18 cellular contexts compared by ENCODE assay signal in the genomic region with DNA sequence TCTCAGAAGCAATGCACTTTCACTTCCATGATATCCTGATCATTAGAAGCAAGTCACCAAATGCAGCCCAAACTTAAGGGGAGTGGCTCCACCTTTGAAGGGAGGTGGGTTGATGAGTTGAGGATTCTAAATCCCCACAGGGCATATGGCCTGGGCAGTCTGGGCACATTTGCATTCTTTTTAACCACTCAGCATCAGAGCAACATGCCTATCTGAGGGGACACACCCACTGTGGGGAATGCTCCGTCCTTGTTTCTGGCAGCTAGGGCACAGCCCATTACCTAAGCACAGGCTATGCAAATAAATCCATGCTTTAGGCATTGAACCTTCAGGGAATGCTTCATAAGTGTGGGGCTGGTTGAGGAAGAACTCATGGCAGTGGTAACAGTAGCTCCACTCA. TPM values are rescaled to one million over a fixed set of nuclear protein-coding genes. Genes with fewer than 3 reads are reported as not detected.
DNase-seq lines count a peak whose midpoint lies in the region; ATAC-seq and TF ChIP-seq lines count a peak whose summit lies in the region.
"Had no signal": no experiment of that assay in that cellular context is flagged by ENCODE, and none has a peak within 500 bp of the region (broad histone marks: within the 10 kb centered on the region; RNA-seq: fewer than 3 reads in every experiment).

No MANE protein-coding gene starts in this region.

- ATAC-seq in foreskin keratinocyte (peak; percentile 28), aorta (ENCODE audit: low FRiP score) (no peak)
- no peak for ATAC-seq in CD4-positive, alpha-beta T cell (ENCODE audit: poor library complexity)
- ATAC-seq in naive thymus-derived CD4-positive, alpha-beta T cell, result no peak

- H2BK120ac ChIP-seq in neuronal stem cell (ENCODE audit: low read depth, low read length), result no peak overlapping the region

- H2BK15ac ChIP-seq in neuronal stem cell (ENCODE audit: low read length), result no peak overlapping the region

- no peak overlapping the region for H2AK5ac ChIP-seq in neuronal stem cell (ENCODE audit: low read depth, low read length)

- TF ChIP-seq CTCF in RWPE1 (conservative IDR thresholded peaks at IDR 0.05; ENCODE audit: low read depth) (no peak), foreskin keratinocyte (conservative IDR thresholded peaks at IDR 0.05) (no peak), SK-N-SH (IDR thresholded peaks at IDR 0.05) (no peak)
- TF ChIP-seq CTCF in CD4-positive, alpha-beta T cell (IDR thresholded peaks at IDR 0.05), result no peak

- no peak overlapping the region for H4K91ac ChIP-seq in neuronal stem cell (ENCODE audit: low read depth, low read length, poor library complexity)

- H3K27ac ChIP-seq in RWPE1 (no peak overlapping the region), foreskin keratinocyte (no peak overlapping the region), neuronal stem cell (replicated peaks; ENCODE audit: low read length) (no peak overlapping the region), aorta (ENCODE audit: low read depth in 1 of 2, low read length in 2 of 2) (no peak overlapping the region), SK-N-SH (ENCODE audit: low read depth in 2 of 2, low read length in 1 of 2) (no peak overlapping the region)
- H3K27ac ChIP-seq in CD4-positive, alpha-beta T cell (ENCODE audit: low read depth, low read length), result no peak overlapping the region
- H3K27ac ChIP-seq in naive thymus-derived CD4-positive, alpha-beta T cell (ENCODE audit: low read depth, low read length), result no peak overlapping the region
- H3K27ac ChIP-seq: KMS-11 had no signal

- H3K27me3 ChIP-seq in foreskin keratinocyte (no peaks in the 10 kb centered on the region), neuronal stem cell (ENCODE audit: control insufficient read depth in 3 of 3, insufficient read depth in 3 of 3, low read depth in 1 of 3, low read length in 3 of 3) (no peaks in the 10 kb centered on the region), aorta (ENCODE audit: control insufficient read depth in 1 of 2, insufficient read depth in 2 of 2, low read length in 1 of 2) (no peaks in the 10 kb centered on the region), SK-N-SH (ENCODE audit: insufficient read depth) (no peaks in the 10 kb centered on the region)
- no peaks in the 10 kb centered on the region for H3K27me3 ChIP-seq in CD4-positive, alpha-beta T cell (ENCODE audit: control insufficient read depth, insufficient read depth, low read length)
- no peaks in the 10 kb centered on the region for H3K27me3 ChIP-seq in naive thymus-derived CD4-positive, alpha-beta T cell (ENCODE audit: control insufficient read depth in 2 of 2, insufficient read depth in 2 of 2, low read length in 2 of 2)

- DNase-seq in M059J (ENCODE audit: low read depth) (peak; percentile 68), RWPE1 (ENCODE audit: low spot score) (peak; percentile 30), foreskin keratinocyte (peak; percentile 41 to 82), neuronal stem cell (ENCODE audit: low spot score) (no peak), aorta (no peak), SK-N-SH (no peak)
- DNase-seq in CD4-positive, alpha-beta T cell, result no peak
- no peak for DNase-seq in naive thymus-derived CD4-positive, alpha-beta T cell
- DNase-seq: Caco-2, MM.1S, NCI-H1417, NCI-H1930, NCI-H2171 treated with DMSO at 0.1 percent for 48 hours, NCI-H510A, OCI-M1, SHP77 had no signal

- no peaks in the 10 kb centered on the region for H3K36me3 Mint-ChIP-seq in CD4-positive, alpha-beta T cell (ENCODE audit: low read depth)
- H3K36me3 Mint-ChIP-seq in naive thymus-derived CD4-positive, alpha-beta T cell, result peaks cover 0 to 4% (median 0%) of the 10 kb centered on the region in 5 donors
- H3K36me3 Mint-ChIP-seq: CD14-positive monocyte had no signal

- H2AFZ ChIP-seq in neuronal stem cell (ENCODE audit: low read length), result no peak overlapping the region
- no peak overlapping the region for H2AFZ ChIP-seq in SK-N-SH (ENCODE audit: low read depth)

- H3K4me2 ChIP-seq in neuronal stem cell (ENCODE audit: insufficient read depth, low read length, poor library complexity, severe bottlenecking) (no peak overlapping the region), SK-N-SH (no peak overlapping the region)
- H3K4me2 ChIP-seq: KMS-11 had no signal

- no peak overlapping the region for H3K9ac ChIP-seq in neuronal stem cell (ENCODE audit: low read depth, low read length, poor library complexity)
- no peak overlapping the region for H3K9ac ChIP-seq in SK-N-SH
- H3K9ac ChIP-seq: KMS-11 had no signal

- H3K4ac ChIP-seq in neuronal stem cell (ENCODE audit: low read length), result no peak overlapping the region

- CTCF ChIA-PET in RWPE1 (lab: Yijun Ruan, JAX), result no interaction called here
- CTCF ChIA-PET in CD4-positive, alpha-beta T cell (lab: Charles Lee), result no interaction called here
- CTCF ChIA-PET in naive thymus-derived CD4-positive, alpha-beta T cell (lab: Charles Lee), result interaction anchor here (0.7 kb wide), 1 partner anchor 157 kb away, joined by 3 read pairs; no protein-coding TSS in a partner anchor
- CTCF ChIA-PET in SK-N-SH (lab: Yijun Ruan, JAX), result interaction anchor here (1.2 to 1.5 kb wide), 2 partner anchors 11 to 92 kb away, joined by 3 to 5 read pairs; no protein-coding TSS in a partner anchor

- H3K23ac ChIP-seq in neuronal stem cell (ENCODE audit: low read depth, low read length, poor library complexity), result no peak overlapping the region

- no peak overlapping the region for H3K14ac ChIP-seq in neuronal stem cell (ENCODE audit: low read length)

- H3K4me3 ChIP-seq in neuronal stem cell (ENCODE audit: low read length in 2 of 2) (no peak overlapping the region), aorta (ENCODE audit: low read length in 2 of 2) (no peak overlapping the region), SK-N-SH (ENCODE audit: low read depth in 2 of 2, low read length in 1 of 2) (no peak overlapping the region)
- no peak overlapping the region for H3K4me3 ChIP-seq in naive thymus-derived CD4-positive, alpha-beta T cell (ENCODE audit: low read length)

- no peaks in the 10 kb centered on the region for H3K9me2 ChIP-seq in SK-N-SH

- no peak for TF ChIP-seq RAD21 in SK-N-SH (IDR thresholded peaks at IDR 0.05; ENCODE audit: low read length)

- POLR2A ChIA-PET in RWPE1 (lab: Yijun Ruan, JAX; ENCODE audit: low non-redundant PET), result no interaction called here
- POLR2A ChIA-PET in CD4-positive, alpha-beta T cell (lab: Charles Lee), result no interaction called here
- POLR2A ChIA-PET in naive thymus-derived CD4-positive, alpha-beta T cell (lab: Charles Lee), result no interaction called here
- POLR2A ChIA-PET in SK-N-SH (lab: Yijun Ruan, JAX), result no interaction called here

- no peak overlapping the region for H3K27ac Mint-ChIP-seq in CD4-positive, alpha-beta T cell
- H3K27ac Mint-ChIP-seq in naive thymus-derived CD4-positive, alpha-beta T cell, result no peak overlapping the region
- H3K27ac Mint-ChIP-seq: CD14-positive monocyte had no signal

- no peaks in the 10 kb centered on the region for H3K79me1 ChIP-seq in neuronal stem cell (ENCODE audit: low read depth, low read length)

- WGBS in neuronal stem cell (ENCODE audit: extremely low coverage in 2 of 2, insufficient read length in 2 of 2, insufficient replicate concordance in 1 of 2), 2 donors, result no CpG with 5 or more reads among the region's 1 CpG
- WGBS in aorta, 2 donors, result 81 to 90% methylated on average over 1 of the region's 1 CpG
- no CpG with 5 or more reads among the region's 1 CpG for WGBS in SK-N-SH (ENCODE audit: low lambda C conversion rate)

- no peaks in the 10 kb centered on the region for H3K4me1 Mint-ChIP-seq in CD4-positive, alpha-beta T cell (ENCODE audit: low read depth)
- H3K4me1 Mint-ChIP-seq in naive thymus-derived CD4-positive, alpha-beta T cell, result no peaks in the 10 kb centered on the region

- H2BK5ac ChIP-seq in neuronal stem cell (ENCODE audit: low read length), result no peak overlapping the region

- no peaks in the 10 kb centered on the region for H3K27me3 Mint-ChIP-seq in CD4-positive, alpha-beta T cell
- peaks cover 0 to 8% (median 0%) of the 10 kb centered on the region in 5 donors for H3K27me3 Mint-ChIP-seq in naive thymus-derived CD4-positive, alpha-beta T cell

- H3F3A ChIP-seq in SK-N-SH (replicated peaks; ENCODE audit: insufficient read depth), result peaks cover 8% of the 10 kb centered on the region

- H3K36me3 ChIP-seq in neuronal stem cell (replicated peaks in 1 of 2; ENCODE audit: control insufficient read depth in 2 of 2, insufficient read depth in 2 of 2, low read length in 2 of 2) (no peaks in the 10 kb centered on the region), aorta (ENCODE audit: control insufficient read depth in 1 of 2, insufficient read depth in 2 of 2, low read length in 1 of 2) (no peaks in the 10 kb centered on the region), SK-N-SH (replicated peaks in 1 of 2; ENCODE audit: control insufficient read depth in 1 of 2, insufficient read depth in 2 of 2, low read length in 1 of 2) (no peaks in the 10 kb centered on the region)
- H3K36me3 ChIP-seq in naive thymus-derived CD4-positive, alpha-beta T cell (ENCODE audit: control insufficient read depth in 2 of 3, insufficient read depth in 3 of 3, low read length in 3 of 3), result no peaks in the 10 kb centered on the region

- intact Hi-C loops in CD4-positive, alpha-beta T cell (cut with DNase I, micrococcal nuclease), result no loop called here
- intact Hi-C loops in aorta (cut with DNase I), result no loop called here
- intact Hi-C loops in naive thymus-derived CD4-positive, alpha-beta T cell (cut with micrococcal nuclease), result no loop called here

- no peaks in the 10 kb centered on the region for H4K20me1 ChIP-seq in SK-N-SH (ENCODE audit: insufficient read depth)

- H3K4me1 ChIP-seq in foreskin keratinocyte (no peaks in the 10 kb centered on the region), neuronal stem cell (ENCODE audit: control insufficient read depth in 2 of 2, insufficient read depth in 1 of 2, low read depth in 1 of 2, low read length in 2 of 2) (peaks cover 7 to 14% of the 10 kb centered on the region in 2 donors), aorta (ENCODE audit: control insufficient read depth in 1 of 2, insufficient read depth in 2 of 2, low read length in 2 of 2) (no peaks in the 10 kb centered on the region), SK-N-SH (ENCODE audit: control insufficient read depth in 1 of 2, insufficient read depth in 2 of 2, low read depth in 1 of 2, low read length in 1 of 2) (peaks cover 0 to 11% of the 10 kb centered on the region in 2 experiments; a peak in 3 of 4 replicates)
- H3K4me1 ChIP-seq in naive thymus-derived CD4-positive, alpha-beta T cell (ENCODE audit: control insufficient read depth in 2 of 2, insufficient read depth in 2 of 2, low read length in 2 of 2), result no peaks in the 10 kb centered on the region

- no peaks in the 10 kb centered on the region for H3K9me3 Mint-ChIP-seq in CD4-positive, alpha-beta T cell
- H3K9me3 Mint-ChIP-seq in naive thymus-derived CD4-positive, alpha-beta T cell, result peaks cover 0 to 8% (median 0%) of the 10 kb centered on the region in 11 donors

- H3K79me2 ChIP-seq in SK-N-SH (ENCODE audit: insufficient read depth), result no peaks in the 10 kb centered on the region

- no peak overlapping the region for H2BK12ac ChIP-seq in neuronal stem cell (ENCODE audit: low read length)

- H3K4me3 Mint-ChIP-seq in CD4-positive, alpha-beta T cell, result no peak overlapping the region
- no peak overlapping the region for H3K4me3 Mint-ChIP-seq in naive thymus-derived CD4-positive, alpha-beta T cell
- H3K4me3 Mint-ChIP-seq: CD14-positive monocyte had no signal

- no peak for TF ChIP-seq EP300 in SK-N-SH (IDR thresholded peaks at IDR 0.05; ENCODE audit: borderline replicate concordance in 1 of 2, low read depth in 1 of 2, low read length in 1 of 2)

- H4K8ac ChIP-seq in neuronal stem cell (ENCODE audit: low read depth, low read length), result no peak overlapping the region

- peaks cover 0 to 9% of the 10 kb centered on the region in 2 donors for H3K9me3 ChIP-seq in neuronal stem cell (replicated peaks in 1 of 2; ENCODE audit: control insufficient read depth in 2 of 2, insufficient read depth in 1 of 2, low read depth in 1 of 2, low read length in 2 of 2)
- H3K9me3 ChIP-seq in CD4-positive, alpha-beta T cell (ENCODE audit: control insufficient read depth, low read length), result no peaks in the 10 kb centered on the region
- H3K9me3 ChIP-seq in aorta (ENCODE audit: control insufficient read depth, low read length), result no peaks in the 10 kb centered on the region
- H3K9me3 ChIP-seq in naive thymus-derived CD4-positive, alpha-beta T cell (ENCODE audit: control insufficient read depth in 2 of 3, low read length in 3 of 3), result no peaks in the 10 kb centered on the region
- no peaks in the 10 kb centered on the region for H3K9me3 ChIP-seq in SK-N-SH
- H3K9me3 ChIP-seq: Caco-2 had no signal

- H3K18ac ChIP-seq in neuronal stem cell (ENCODE audit: low read length), result peak overlapping the region; percentile 55

RNA-seq across cellular contexts. Expression of gene SACS, which starts 12.3 kb away (rescaled TPM):
- total RNA-seq in M059J (2014; rRNA removed; shearing (Covaris generic)), result 29.0 and 42.8 TPM in 2 replicates
- total RNA-seq in foreskin keratinocyte (27.8 and 30.2 TPM in 2 replicates), aorta (10 to 100 TPM; 35.8 to 79.0 TPM)
- polyA plus RNA-seq in foreskin keratinocyte (5.1 and 6.1 TPM in 2 replicates), aorta (10 to 100 TPM in 1 of 2 donors, 1 to 10 TPM in 1; 3.0 to 16.7 TPM), SK-N-SH (2012; rRNA removed) (5.9 and 7.8 TPM in 2 replicates)
- 19.9 TPM for polyA plus RNA-seq in neuronal stem cell (2013, experiment 1 of 2)
- polyA plus RNA-seq in neuronal stem cell (2013, experiment 2 of 2), result 19.4 TPM
- 10 to 100 TPM in 1 of 2 experiments, 1 to 10 TPM in 1; 8.7 to 11.6 TPM for total RNA-seq in CD4-positive, alpha-beta T cell
- total RNA-seq in naive thymus-derived CD4-positive, alpha-beta T cell, result 10 to 100 TPM; 13.1 to 31.7 (median 23.1) TPM
- 1 to 10 TPM; 3.7 to 3.9 TPM for polyA plus RNA-seq in naive thymus-derived CD4-positive, alpha-beta T cell
- 8.4 and 10.4 TPM in 2 replicates for polyA plus RNA-seq in SK-N-SH (2012; cell fraction: cytosol; rRNA removed)
- 15.7 and 17.5 TPM in 2 replicates for polyA plus RNA-seq in SK-N-SH (2012; cell fraction: nucleus; rRNA removed)

Comparison
In these comparisons a context has a peak if more than half of its experiments do, and no peak if none do; other contexts are left out.
1. DNase-seq: peak in M059J (single experiment), RWPE1 (single experiment) and foreskin keratinocyte (2 of 2); none in neuronal stem cell (single experiment), CD4-positive, alpha-beta T cell (0 of 10), aorta (0 of 2), naive thymus-derived CD4-positive, alpha-beta T cell (0 of 9) and SK-N-SH (single experiment).
2. CTCF ChIA-PET loops: an anchor here in naive thymus-derived CD4-positive, alpha-beta T cell (0.7 kb wide) and SK-N-SH (1.2 to 1.5 kb wide); none called in RWPE1 and CD4-positive, alpha-beta T cell.